Comparison of ENCODE assay signal across 8 cellular contexts in the genomic region with DNA sequence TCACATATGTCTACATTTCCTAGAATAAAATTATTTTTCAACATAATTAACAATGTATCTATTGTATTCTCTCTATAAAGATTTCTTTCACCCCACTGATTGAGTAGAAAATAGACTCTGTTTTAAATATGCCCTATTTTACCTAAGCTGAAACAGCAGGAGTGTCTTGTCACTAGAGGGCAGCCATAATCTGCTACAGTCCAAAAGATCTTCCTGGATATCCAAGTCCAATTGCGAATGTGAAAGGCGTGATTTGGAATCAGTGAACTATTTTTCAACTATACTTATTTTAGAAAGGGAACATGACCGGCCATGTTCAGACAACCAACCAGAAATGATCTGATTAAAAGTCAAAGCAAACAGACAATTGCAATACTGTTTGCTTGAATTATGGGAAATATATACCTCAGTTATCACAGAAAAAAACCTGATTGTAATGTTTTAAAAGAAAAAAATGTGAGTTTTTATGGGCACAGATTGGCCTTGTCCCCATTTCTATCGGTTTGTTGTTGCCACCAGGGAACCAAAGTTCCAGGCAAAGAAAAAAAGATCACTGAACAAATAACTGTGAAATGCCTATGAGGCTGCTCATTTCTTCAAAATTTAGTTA.
DNase-seq lines count a peak whose midpoint lies in the region; ATAC-seq and TF ChIP-seq lines count a peak whose summit lies in the region.

No MANE protein-coding gene starts in this region.

- H3K27me3 Mint-ChIP-seq in chondrocyte (ENCODE audit: low read depth) = no peaks in the 10 kb centered on the region

- in situ Hi-C loops in GM13976 (cut with MboI; ENCODE audit: low sequenced_read_pairs, unreplicated experiment) = no loop called here

- TF ChIP-seq CTCF in GM13976 (IDR thresholded peaks at IDR 0.05; ENCODE audit: borderline replicate concordance, control extremely low read depth, extremely low read depth, insufficient read depth, missing control alignments) (peak; percentile 9), chondrocyte (IDR thresholded peaks at IDR 0.05) (peak; percentile 83)

- H3K36me3 Mint-ChIP-seq in chondrocyte (ENCODE audit: low read depth) = no peaks in the 10 kb centered on the region

- no peaks in the 10 kb centered on the region for H3K9me3 Mint-ChIP-seq in chondrocyte (ENCODE audit: low read depth)

- ATAC-seq in GM21360 (IDR thresholded peaks at IDR 0.05; ENCODE audit: unreplicated experiment) (no peak), HG02973 (IDR thresholded peaks at IDR 0.05; ENCODE audit: unreplicated experiment) (no peak), GM19455 (IDR thresholded peaks at IDR 0.05; ENCODE audit: unreplicated experiment) (no peak)

- peaks cover 10% of the 10 kb centered on the region for H3K4me1 Mint-ChIP-seq in chondrocyte (ENCODE audit: low read depth)

- no peak overlapping the region for H3K4me3 Mint-ChIP-seq in chondrocyte (ENCODE audit: unreplicated experiment)

- DNase-seq in GM13976 (ENCODE audit: low spot score) (no peak), NCI-H2196 treated with DMSO at 0.1 percent for 48 hours (lab: John Stamatoyannopoulos, UW; ENCODE audit: unreplicated experiment) (peak; percentile 4), chondrocyte (ENCODE audit: low spot score) (no peak), mucosa of gallbladder (ENCODE audit: low spot score) (peak; percentile 19), NCI-H187 treated with DMSO at 0.1 percent for 48 hours (lab: John Stamatoyannopoulos, UW) (no peak)

- peak overlapping the region; percentile 2 for H3K27ac Mint-ChIP-seq in chondrocyte (ENCODE audit: unreplicated experiment)

Comparison
In these comparisons a context has a peak if more than half of its experiments do, and no peak if none do; other contexts are left out.
1. DNase-seq: peak in NCI-H2196 treated with DMSO at 0.1 percent for 48 hours (single experiment) and mucosa of gallbladder (single experiment); none in GM13976 (single experiment), chondrocyte (single experiment) and NCI-H187 treated with DMSO at 0.1 percent for 48 hours (single experiment).